In genomic region chr20:41031243-41031619, GRCh38 we compare ENCODE assay signal across 10 cellular contexts. TPM values are rescaled to one million over a fixed set of nuclear protein-coding genes. Genes with fewer than 3 reads are reported as not detected.
A peak's percentile ranks its signal among the peaks of the same experiment; 100 is the strongest.
DNase-seq lines count a peak whose midpoint lies in the region; ATAC-seq and TF ChIP-seq lines count a peak whose summit lies in the region.
"Had no signal": no experiment of that assay in that cellular context is flagged by ENCODE, and none has a peak within 500 bp of the region (broad histone marks: within the 10 kb centered on the region; RNA-seq: fewer than 3 reads in every experiment).

No MANE protein-coding gene starts in this region.

- H3K27me3 ChIP-seq in H9 (ENCODE audit: insufficient read depth, low read length) (peaks cover 9% of the 10 kb centered on the region; the same call in 1 of the 2 replicates), skeletal muscle satellite cell (ENCODE audit: control insufficient read depth, insufficient read depth, low read length) (no peaks in the 10 kb centered on the region), H7 (ENCODE audit: control insufficient read depth, insufficient read depth, low read length) (peaks cover 4% of the 10 kb centered on the region)

- peak overlapping the region; percentile 74 for H3K4me2 ChIP-seq in H9 (ENCODE audit: insufficient read depth, insufficient read length, low read length)
- H3K4me2 ChIP-seq in skeletal muscle satellite cell (ENCODE audit: low read length): peak overlapping the region; percentile 94

- H3K9me3 ChIP-seq in H9 (ENCODE audit: control insufficient read depth, low read depth, low read length): no peaks in the 10 kb centered on the region
- no peaks in the 10 kb centered on the region for H3K9me3 ChIP-seq in skeletal muscle satellite cell (replicated peaks; ENCODE audit: low read length)

- H2BK20ac ChIP-seq in H9 (ENCODE audit: low read depth, low read length, poor library complexity, severe bottlenecking): no peak overlapping the region

- intact Hi-C loops in lower leg skin (cut with DNase I; ENCODE audit: low total_unique reads): no loop called here

- peak overlapping the region; percentile 90 for H3K4me3 ChIP-seq in fibroblast of the aortic adventitia (ENCODE audit: low read depth, low read length)
- H3K4me3 ChIP-seq in skeletal muscle satellite cell (ENCODE audit: low read length): peak overlapping the region; percentile 95
- H3K4me3 ChIP-seq in lower leg skin (ENCODE audit: low read depth, poor library complexity, severe bottlenecking): no peak overlapping the region
- no peak overlapping the region for H3K4me3 ChIP-seq in H7 (ENCODE audit: insufficient read depth, low read depth, low read length)

- no peak overlapping the region for H3K56ac ChIP-seq in H9 (ENCODE audit: insufficient read length, low read depth, low read length)

- no peak overlapping the region for H2BK15ac ChIP-seq in H9 (ENCODE audit: low read depth, low read length)

- H3K18ac ChIP-seq in H9 (ENCODE audit: insufficient read length, low read depth, low read length): no peak overlapping the region

- DNase-seq in H9: no peak
- DNase-seq in fibroblast of the aortic adventitia (ENCODE audit: low read depth): no peak
- no peak for DNase-seq in lower leg skin (ENCODE audit: low spot score in 2 of 2)
- no peak for DNase-seq in H7
- DNase-seq: hippocampal formation, WERI-Rb-1 had no signal

- no peak overlapping the region for H3K14ac ChIP-seq in H9 (ENCODE audit: insufficient read depth, low read length)

- no peak overlapping the region for H4K5ac ChIP-seq in H9 (ENCODE audit: insufficient read length, low read depth, low read length)

- no peak overlapping the region for H3K23ac ChIP-seq in H9 (ENCODE audit: insufficient read length, low read depth, low read length)

- H3K4me1 ChIP-seq in H9 (ENCODE audit: insufficient read depth, low read length) (peaks cover 9% of the 10 kb centered on the region), skeletal muscle satellite cell (ENCODE audit: control insufficient read depth, insufficient read depth, low read length) (peaks cover 48% of the 10 kb centered on the region)

- ATAC-seq in HG02588 (IDR thresholded peaks at IDR 0.05; ENCODE audit: unreplicated experiment) (no peak), HG03175 (IDR thresholded peaks at IDR 0.05; ENCODE audit: unreplicated experiment) (no peak)

- no peak for TF ChIP-seq POLR2A in lower leg skin (IDR thresholded peaks at IDR 0.05)

- no CpG with 5 or more reads among the region's 2 CpGs for WGBS in H9 (ENCODE audit: extremely low coverage, insufficient read length, low lambda C conversion rate)
- WGBS in lower leg skin, 2 donors: 79 to 84% methylated on average over 2 of the region's 2 CpGs

- H2AK5ac ChIP-seq in H9 (ENCODE audit: insufficient read length, low read length): no peak overlapping the region

- peaks cover 31% of the 10 kb centered on the region; the same call in 1 of the 2 replicates for H3K79me2 ChIP-seq in H9 (ENCODE audit: insufficient read depth, low read length)

- no peak overlapping the region for H3K27ac ChIP-seq in H9 (ENCODE audit: insufficient read length, low read depth, low read length)
- H3K27ac ChIP-seq in VCaP: peak overlapping the region; percentile 97
- H3K27ac ChIP-seq: WERI-Rb-1 had no signal

- no peak overlapping the region for H2BK12ac ChIP-seq in H9 (ENCODE audit: insufficient read length, low read depth, low read length)

- no peak overlapping the region for H3T11ph ChIP-seq in H9 (ENCODE audit: low read length)

- H4K20me1 ChIP-seq in H9 (ENCODE audit: control insufficient read depth, insufficient read depth, insufficient read length): no peaks in the 10 kb centered on the region

- H3K27me3 Mint-ChIP-seq in H9 (ENCODE audit: low read depth): peaks cover 45% of the 10 kb centered on the region

- peaks cover 27 to 46% (median 42%) of the 10 kb centered on the region in 3 experiments; a peak in 6 of 7 replicates for H3K36me3 Mint-ChIP-seq in H9 (ENCODE audit: insufficient read depth in 1 of 3, low read depth in 3 of 3)

- H3K9me3 Mint-ChIP-seq in H9: no peaks in the 10 kb centered on the region

- H2BK120ac ChIP-seq in H9 (ENCODE audit: low read depth, low read length, poor library complexity, severe bottlenecking): no peak overlapping the region

- no peak overlapping the region for H3K4ac ChIP-seq in H9 (ENCODE audit: low read depth, low read length)

- H4K91ac ChIP-seq in H9 (ENCODE audit: insufficient read length, low read depth, low read length): no peak overlapping the region

- no peak overlapping the region for H4K8ac ChIP-seq in H9 (replicated peaks; ENCODE audit: insufficient read length, low read depth, low read length)

- peaks cover 64 to 70% of the 10 kb centered on the region in 2 experiments for H3K4me1 Mint-ChIP-seq in H9

- no peak overlapping the region for H3K27ac Mint-ChIP-seq in H9

- H3K36me3 ChIP-seq in skeletal muscle satellite cell (ENCODE audit: insufficient read depth, low read length) (peaks cover 19% of the 10 kb centered on the region), H7 (replicated peaks; ENCODE audit: control insufficient read depth, insufficient read depth, low read length) (no peaks in the 10 kb centered on the region; the same call in none of the 2 replicates)

- peaks cover 13% of the 10 kb centered on the region for H3K23me2 ChIP-seq in H9 (ENCODE audit: insufficient read length, low read depth, low read length, poor library complexity, severe bottlenecking)

- peak overlapping the region; percentile 88 for H3K4me3 Mint-ChIP-seq in H9

- H3K9ac ChIP-seq in H9 (ENCODE audit: extremely low read depth, insufficient read length, low read length) (no peak overlapping the region), skeletal muscle satellite cell (ENCODE audit: low read depth, low read length) (peak overlapping the region; percentile 100)

- TF ChIP-seq CTCF in H9 (conservative IDR thresholded peaks at IDR 0.05) (no peak), VCaP (conservative IDR thresholded peaks at IDR 0.05) (no peak), fibroblast of the aortic adventitia (IDR thresholded peaks at IDR 0.05; ENCODE audit: insufficient read depth, low read length) (no peak), lower leg skin (IDR thresholded peaks at IDR 0.05) (no peak)

- peaks cover 6% of the 10 kb centered on the region for H3K79me1 ChIP-seq in H9 (ENCODE audit: insufficient read depth, low read depth, low read length, poor library complexity, severe bottlenecking)

- no peak overlapping the region for H2BK5ac ChIP-seq in H9 (ENCODE audit: insufficient read length, low read length)

- H2AFZ ChIP-seq in H9 (ENCODE audit: low read length): no peak overlapping the region

RNA-seq across cellular contexts. Expression of gene TOP1, which starts 2.6 kb away (rescaled TPM):
- total RNA-seq in H9 (2021) (96.4 and 98.5 TPM in 2 replicates), fibroblast of the aortic adventitia (ENCODE audit: low replicate concordance) (8.3 and 12.0 TPM in 2 replicates), lower leg skin (10 to 100 TPM; 29.8 to 37.1 (median 31.9) TPM)
- 25.1 and 26.9 TPM in 2 replicates for total RNA-seq in skeletal muscle satellite cell (2012; rRNA removed)
- 16.0 and 22.9 TPM in 2 replicates for total RNA-seq in H7 (2014; rRNA removed; shearing (Covaris generic))

Comparison
In these comparisons a context has a peak if more than half of its experiments do, and no peak if none do; other contexts are left out.
1. H3K4me3 ChIP-seq: peak in fibroblast of the aortic adventitia (single experiment) and skeletal muscle satellite cell (single experiment); none in lower leg skin (single experiment) and H7 (single experiment).